1 cellular context compared by ENCODE assay signal in the genomic region with DNA sequence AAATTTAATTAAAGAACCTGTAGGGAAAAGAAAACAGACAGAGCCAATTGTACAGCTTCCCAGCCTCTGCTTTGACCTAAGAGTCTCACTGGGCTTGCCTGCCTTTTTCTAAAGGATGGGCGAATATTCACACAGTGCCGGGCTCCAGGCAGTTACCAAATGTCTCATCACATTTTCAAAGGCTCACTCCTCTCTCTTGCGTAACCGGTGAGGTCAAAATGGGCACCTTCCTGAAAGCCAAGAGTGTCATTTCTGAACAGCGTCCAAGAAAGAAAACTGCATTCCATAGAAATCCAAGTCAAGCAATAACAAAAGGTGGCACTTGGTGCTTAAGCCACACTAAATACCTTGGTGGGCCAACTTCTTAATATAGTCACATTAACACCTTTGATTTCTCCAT.
TF ChIP-seq lines count a peak whose summit lies in the region.

No MANE protein-coding gene starts in this region.

TF ChIP-seq in HepG2, 621 proteins besides CTCF, POLR2A, EP300 and RAD21 (continued from another document and continues in another):
- TF ChIP-seq, protein P1, sequence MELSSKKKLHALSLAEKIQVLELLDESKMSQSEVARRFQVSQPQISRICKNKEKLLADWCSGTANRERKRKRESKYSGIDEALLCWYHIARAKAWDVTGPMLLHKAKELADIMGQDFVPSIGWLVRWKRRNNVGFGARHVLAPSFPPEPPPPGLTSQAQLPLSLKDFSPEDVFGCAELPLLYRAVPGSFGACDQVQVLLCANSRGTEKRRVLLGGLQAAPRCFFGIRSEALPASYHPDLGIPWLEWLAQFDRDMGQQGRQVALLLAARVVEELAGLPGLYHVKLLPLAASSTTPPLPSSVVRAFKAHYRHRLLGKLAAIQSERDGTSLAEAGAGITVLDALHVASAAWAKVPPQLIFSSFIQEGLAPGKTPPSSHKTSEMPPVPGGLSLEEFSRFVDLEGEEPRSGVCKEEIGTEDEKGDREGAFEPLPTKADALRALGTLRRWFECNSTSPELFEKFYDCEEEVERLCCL (CRISPR knock-in tag; IDR thresholded peaks at IDR 0.05; ENCODE audit: borderline replicate concordance), result no peak
- TF ChIP-seq, protein P2, sequence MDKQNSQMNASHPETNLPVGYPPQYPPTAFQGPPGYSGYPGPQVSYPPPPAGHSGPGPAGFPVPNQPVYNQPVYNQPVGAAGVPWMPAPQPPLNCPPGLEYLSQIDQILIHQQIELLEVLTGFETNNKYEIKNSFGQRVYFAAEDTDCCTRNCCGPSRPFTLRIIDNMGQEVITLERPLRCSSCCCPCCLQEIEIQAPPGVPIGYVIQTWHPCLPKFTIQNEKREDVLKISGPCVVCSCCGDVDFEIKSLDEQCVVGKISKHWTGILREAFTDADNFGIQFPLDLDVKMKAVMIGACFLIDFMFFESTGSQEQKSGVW (CRISPR knock-in tag; IDR thresholded peaks at IDR 0.05; ENCODE audit: borderline replicate concordance), result no peak
- TF ChIP-seq, protein P3, sequence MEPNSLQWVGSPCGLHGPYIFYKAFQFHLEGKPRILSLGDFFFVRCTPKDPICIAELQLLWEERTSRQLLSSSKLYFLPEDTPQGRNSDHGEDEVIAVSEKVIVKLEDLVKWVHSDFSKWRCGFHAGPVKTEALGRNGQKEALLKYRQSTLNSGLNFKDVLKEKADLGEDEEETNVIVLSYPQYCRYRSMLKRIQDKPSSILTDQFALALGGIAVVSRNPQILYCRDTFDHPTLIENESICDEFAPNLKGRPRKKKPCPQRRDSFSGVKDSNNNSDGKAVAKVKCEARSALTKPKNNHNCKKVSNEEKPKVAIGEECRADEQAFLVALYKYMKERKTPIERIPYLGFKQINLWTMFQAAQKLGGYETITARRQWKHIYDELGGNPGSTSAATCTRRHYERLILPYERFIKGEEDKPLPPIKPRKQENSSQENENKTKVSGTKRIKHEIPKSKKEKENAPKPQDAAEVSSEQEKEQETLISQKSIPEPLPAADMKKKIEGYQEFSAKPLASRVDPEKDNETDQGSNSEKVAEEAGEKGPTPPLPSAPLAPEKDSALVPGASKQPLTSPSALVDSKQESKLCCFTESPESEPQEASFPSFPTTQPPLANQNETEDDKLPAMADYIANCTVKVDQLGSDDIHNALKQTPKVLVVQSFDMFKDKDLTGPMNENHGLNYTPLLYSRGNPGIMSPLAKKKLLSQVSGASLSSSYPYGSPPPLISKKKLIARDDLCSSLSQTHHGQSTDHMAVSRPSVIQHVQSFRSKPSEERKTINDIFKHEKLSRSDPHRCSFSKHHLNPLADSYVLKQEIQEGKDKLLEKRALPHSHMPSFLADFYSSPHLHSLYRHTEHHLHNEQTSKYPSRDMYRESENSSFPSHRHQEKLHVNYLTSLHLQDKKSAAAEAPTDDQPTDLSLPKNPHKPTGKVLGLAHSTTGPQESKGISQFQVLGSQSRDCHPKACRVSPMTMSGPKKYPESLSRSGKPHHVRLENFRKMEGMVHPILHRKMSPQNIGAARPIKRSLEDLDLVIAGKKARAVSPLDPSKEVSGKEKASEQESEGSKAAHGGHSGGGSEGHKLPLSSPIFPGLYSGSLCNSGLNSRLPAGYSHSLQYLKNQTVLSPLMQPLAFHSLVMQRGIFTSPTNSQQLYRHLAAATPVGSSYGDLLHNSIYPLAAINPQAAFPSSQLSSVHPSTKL (CRISPR knock-in tag; IDR thresholded peaks at IDR 0.05), result peak; percentile 63
- TF ChIP-seq FOXA3 (CRISPR knock-in tag; IDR thresholded peaks at IDR 0.05) (peak; percentile 42), IRX3 (CRISPR knock-in tag; IDR thresholded peaks at IDR 0.05; ENCODE audit: borderline replicate concordance, low read depth) (no peak), CEBPG (CRISPR knock-in tag; IDR thresholded peaks at IDR 0.05) (peak; percentile 96), RFX1 (IDR thresholded peaks at IDR 0.05) (no peak), RARG (CRISPR knock-in tag; IDR thresholded peaks at IDR 0.05; ENCODE audit: low read depth) (no peak), ZNF674 (CRISPR knock-in tag; IDR thresholded peaks at IDR 0.05; ENCODE audit: low read depth) (no peak), ZNF441 (CRISPR knock-in tag; IDR thresholded peaks at IDR 0.05; ENCODE audit: borderline replicate concordance) (no peak), PHF21A (CRISPR knock-in tag; IDR thresholded peaks at IDR 0.05) (no peak), ZFX (CRISPR knock-in tag; IDR thresholded peaks at IDR 0.05; ENCODE audit: low read depth) (no peak), ZNF30 (CRISPR knock-in tag; IDR thresholded peaks at IDR 0.05) (no peak), ESRRA (CRISPR knock-in tag; IDR thresholded peaks at IDR 0.05; ENCODE audit: low read depth) (no peak), GLI4 (CRISPR knock-in tag; IDR thresholded peaks at IDR 0.05; ENCODE audit: borderline replicate concordance) (no peak), HNF4G (IDR thresholded peaks at IDR 0.05; ENCODE audit: borderline replicate concordance, low read depth, low read length) (peak; percentile 43; the same call in 1 of the 2 replicates), HNF4G (CRISPR knock-in tag; IDR thresholded peaks at IDR 0.05; ENCODE audit: borderline replicate concordance, low read depth) (no peak), NR2F6 (IDR thresholded peaks at IDR 0.05) (peak; percentile 56; the same call in 1 of the 2 replicates), NR2F6 (CRISPR knock-in tag; IDR thresholded peaks at IDR 0.05) (peak; percentile 74), RFX3 (CRISPR knock-in tag; IDR thresholded peaks at IDR 0.05) (no peak), ZNF484 (CRISPR knock-in tag; IDR thresholded peaks at IDR 0.05; ENCODE audit: borderline replicate concordance, low read depth) (no peak), ZFP90 (CRISPR knock-in tag; IDR thresholded peaks at IDR 0.05; ENCODE audit: borderline replicate concordance) (no peak), ZIK1 (CRISPR knock-in tag; IDR thresholded peaks at IDR 0.05; ENCODE audit: borderline replicate concordance, low read depth) (no peak), ETV6 (CRISPR knock-in tag; conservative IDR thresholded peaks at IDR 0.05) (no peak)
- TF ChIP-seq, protein P4, sequence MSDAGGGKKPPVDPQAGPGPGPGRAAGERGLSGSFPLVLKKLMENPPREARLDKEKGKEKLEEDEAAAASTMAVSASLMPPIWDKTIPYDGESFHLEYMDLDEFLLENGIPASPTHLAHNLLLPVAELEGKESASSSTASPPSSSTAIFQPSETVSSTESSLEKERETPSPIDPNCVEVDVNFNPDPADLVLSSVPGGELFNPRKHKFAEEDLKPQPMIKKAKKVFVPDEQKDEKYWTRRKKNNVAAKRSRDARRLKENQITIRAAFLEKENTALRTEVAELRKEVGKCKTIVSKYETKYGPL (CRISPR knock-in tag; IDR thresholded peaks at IDR 0.05), result peak; percentile 63; the same call in 1 of the 2 replicates
- TF ChIP-seq, protein P5, sequence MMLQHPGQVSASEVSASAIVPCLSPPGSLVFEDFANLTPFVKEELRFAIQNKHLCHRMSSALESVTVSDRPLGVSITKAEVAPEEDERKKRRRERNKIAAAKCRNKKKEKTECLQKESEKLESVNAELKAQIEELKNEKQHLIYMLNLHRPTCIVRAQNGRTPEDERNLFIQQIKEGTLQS (CRISPR knock-in tag; IDR thresholded peaks at IDR 0.05), result 0 out of 2 replicates have a peak, but pooled peaks have one; percentile 16
- TF ChIP-seq, protein P6, sequence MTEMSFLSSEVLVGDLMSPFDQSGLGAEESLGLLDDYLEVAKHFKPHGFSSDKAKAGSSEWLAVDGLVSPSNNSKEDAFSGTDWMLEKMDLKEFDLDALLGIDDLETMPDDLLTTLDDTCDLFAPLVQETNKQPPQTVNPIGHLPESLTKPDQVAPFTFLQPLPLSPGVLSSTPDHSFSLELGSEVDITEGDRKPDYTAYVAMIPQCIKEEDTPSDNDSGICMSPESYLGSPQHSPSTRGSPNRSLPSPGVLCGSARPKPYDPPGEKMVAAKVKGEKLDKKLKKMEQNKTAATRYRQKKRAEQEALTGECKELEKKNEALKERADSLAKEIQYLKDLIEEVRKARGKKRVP (CRISPR knock-in tag; IDR thresholded peaks at IDR 0.05), result no peak
- TF ChIP-seq, protein P7, sequence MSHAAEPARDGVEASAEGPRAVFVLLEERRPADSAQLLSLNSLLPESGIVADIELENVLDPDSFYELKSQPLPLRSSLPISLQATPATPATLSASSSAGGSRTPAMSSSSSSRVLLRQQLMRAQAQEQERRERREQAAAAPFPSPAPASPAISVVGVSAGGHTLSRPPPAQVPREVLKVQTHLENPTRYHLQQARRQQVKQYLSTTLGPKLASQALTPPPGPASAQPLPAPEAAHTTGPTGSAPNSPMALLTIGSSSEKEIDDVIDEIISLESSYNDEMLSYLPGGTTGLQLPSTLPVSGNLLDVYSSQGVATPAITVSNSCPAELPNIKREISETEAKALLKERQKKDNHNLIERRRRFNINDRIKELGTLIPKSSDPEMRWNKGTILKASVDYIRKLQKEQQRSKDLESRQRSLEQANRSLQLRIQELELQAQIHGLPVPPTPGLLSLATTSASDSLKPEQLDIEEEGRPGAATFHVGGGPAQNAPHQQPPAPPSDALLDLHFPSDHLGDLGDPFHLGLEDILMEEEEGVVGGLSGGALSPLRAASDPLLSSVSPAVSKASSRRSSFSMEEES (CRISPR knock-in tag; IDR thresholded peaks at IDR 0.05), result no peak
- TF ChIP-seq, protein P8, sequence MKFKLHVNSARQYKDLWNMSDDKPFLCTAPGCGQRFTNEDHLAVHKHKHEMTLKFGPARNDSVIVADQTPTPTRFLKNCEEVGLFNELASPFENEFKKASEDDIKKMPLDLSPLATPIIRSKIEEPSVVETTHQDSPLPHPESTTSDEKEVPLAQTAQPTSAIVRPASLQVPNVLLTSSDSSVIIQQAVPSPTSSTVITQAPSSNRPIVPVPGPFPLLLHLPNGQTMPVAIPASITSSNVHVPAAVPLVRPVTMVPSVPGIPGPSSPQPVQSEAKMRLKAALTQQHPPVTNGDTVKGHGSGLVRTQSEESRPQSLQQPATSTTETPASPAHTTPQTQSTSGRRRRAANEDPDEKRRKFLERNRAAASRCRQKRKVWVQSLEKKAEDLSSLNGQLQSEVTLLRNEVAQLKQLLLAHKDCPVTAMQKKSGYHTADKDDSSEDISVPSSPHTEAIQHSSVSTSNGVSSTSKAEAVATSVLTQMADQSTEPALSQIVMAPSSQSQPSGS (CRISPR knock-in tag; IDR thresholded peaks at IDR 0.05), result no peak
- TF ChIP-seq, protein P9, sequence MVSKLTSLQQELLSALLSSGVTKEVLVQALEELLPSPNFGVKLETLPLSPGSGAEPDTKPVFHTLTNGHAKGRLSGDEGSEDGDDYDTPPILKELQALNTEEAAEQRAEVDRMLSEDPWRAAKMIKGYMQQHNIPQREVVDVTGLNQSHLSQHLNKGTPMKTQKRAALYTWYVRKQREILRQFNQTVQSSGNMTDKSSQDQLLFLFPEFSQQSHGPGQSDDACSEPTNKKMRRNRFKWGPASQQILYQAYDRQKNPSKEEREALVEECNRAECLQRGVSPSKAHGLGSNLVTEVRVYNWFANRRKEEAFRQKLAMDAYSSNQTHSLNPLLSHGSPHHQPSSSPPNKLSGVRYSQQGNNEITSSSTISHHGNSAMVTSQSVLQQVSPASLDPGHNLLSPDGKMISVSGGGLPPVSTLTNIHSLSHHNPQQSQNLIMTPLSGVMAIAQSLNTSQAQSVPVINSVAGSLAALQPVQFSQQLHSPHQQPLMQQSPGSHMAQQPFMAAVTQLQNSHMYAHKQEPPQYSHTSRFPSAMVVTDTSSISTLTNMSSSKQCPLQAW (CRISPR knock-in tag; IDR thresholded peaks at IDR 0.05), result no peak
- TF ChIP-seq, protein P10, sequence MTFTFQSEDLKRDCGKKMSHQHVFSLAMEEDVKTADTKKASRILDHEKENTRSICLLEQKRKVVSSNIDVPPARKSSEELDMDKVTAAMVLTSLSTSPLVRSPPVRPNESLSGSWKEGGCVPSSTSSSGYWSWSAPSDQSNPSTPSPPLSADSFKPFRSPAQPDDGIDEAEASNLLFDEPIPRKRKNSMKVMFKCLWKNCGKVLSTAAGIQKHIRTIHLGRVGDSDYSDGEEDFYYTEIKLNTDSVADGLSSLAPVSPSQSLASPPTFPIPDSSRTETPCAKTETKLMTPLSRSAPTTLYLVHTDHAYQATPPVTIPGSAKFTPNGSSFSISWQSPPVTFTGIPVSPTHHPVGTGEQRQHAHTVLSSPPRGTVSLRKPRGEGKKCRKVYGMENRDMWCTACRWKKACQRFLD (CRISPR knock-in tag; IDR thresholded peaks at IDR 0.05; ENCODE audit: borderline replicate concordance), result no peak
- TF ChIP-seq, protein P11, sequence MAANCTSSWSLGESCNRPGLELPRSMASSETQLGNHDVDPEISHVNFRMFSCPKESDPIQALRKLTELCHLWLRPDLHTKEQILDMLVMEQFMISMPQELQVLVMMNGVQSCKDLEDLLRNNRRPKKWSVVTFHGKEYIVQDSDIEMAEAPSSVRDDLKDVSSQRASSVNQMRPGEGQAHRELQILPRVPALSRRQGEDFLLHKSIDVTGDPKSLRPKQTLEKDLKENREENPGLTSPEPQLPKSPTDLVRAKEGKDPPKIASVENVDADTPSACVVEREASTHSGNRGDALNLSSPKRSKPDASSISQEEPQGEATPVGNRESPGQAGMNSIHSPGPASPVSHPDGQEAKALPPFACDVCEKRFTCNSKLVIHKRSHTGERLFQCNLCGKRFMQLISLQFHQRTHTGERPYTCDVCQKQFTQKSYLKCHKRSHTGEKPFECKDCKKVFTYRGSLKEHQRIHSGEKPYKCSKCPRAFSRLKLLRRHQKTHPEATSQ (CRISPR knock-in tag; IDR thresholded peaks at IDR 0.05; ENCODE audit: borderline replicate concordance), result no peak
- TF ChIP-seq, protein P12, sequence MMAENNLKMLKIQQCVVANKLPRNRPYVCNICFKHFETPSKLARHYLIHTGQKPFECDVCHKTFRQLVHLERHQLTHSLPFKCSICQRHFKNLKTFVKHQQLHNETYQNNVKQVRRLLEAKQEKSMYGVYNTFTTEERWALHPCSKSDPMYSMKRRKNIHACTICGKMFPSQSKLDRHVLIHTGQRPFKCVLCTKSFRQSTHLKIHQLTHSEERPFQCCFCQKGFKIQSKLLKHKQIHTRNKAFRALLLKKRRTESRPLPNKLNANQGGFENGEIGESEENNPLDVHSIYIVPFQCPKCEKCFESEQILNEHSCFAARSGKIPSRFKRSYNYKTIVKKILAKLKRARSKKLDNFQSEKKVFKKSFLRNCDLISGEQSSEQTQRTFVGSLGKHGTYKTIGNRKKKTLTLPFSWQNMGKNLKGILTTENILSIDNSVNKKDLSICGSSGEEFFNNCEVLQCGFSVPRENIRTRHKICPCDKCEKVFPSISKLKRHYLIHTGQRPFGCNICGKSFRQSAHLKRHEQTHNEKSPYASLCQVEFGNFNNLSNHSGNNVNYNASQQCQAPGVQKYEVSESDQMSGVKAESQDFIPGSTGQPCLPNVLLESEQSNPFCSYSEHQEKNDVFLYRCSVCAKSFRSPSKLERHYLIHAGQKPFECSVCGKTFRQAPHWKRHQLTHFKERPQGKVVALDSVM (CRISPR knock-in tag; IDR thresholded peaks at IDR 0.05), result no peak
- TF ChIP-seq, protein P13, sequence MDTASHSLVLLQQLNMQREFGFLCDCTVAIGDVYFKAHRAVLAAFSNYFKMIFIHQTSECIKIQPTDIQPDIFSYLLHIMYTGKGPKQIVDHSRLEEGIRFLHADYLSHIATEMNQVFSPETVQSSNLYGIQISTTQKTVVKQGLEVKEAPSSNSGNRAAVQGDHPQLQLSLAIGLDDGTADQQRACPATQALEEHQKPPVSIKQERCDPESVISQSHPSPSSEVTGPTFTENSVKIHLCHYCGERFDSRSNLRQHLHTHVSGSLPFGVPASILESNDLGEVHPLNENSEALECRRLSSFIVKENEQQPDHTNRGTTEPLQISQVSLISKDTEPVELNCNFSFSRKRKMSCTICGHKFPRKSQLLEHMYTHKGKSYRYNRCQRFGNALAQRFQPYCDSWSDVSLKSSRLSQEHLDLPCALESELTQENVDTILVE (CRISPR knock-in tag; IDR thresholded peaks at IDR 0.05), result no peak
- TF ChIP-seq, protein P14, sequence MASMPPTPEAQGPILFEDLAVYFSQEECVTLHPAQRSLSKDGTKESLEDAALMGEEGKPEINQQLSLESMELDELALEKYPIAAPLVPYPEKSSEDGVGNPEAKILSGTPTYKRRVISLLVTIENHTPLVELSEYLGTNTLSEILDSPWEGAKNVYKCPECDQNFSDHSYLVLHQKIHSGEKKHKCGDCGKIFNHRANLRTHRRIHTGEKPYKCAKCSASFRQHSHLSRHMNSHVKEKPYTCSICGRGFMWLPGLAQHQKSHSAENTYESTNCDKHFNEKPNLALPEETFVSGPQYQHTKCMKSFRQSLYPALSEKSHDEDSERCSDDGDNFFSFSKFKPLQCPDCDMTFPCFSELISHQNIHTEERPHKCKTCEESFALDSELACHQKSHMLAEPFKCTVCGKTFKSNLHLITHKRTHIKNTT (CRISPR knock-in tag; IDR thresholded peaks at IDR 0.05), result no peak
